34 cellular contexts compared by ENCODE assay signal in genomic region chr5:44260793-44261192, GRCh38.
"Had no signal": no experiment of that assay in that cellular context is flagged by ENCODE, and none has a peak within 500 bp of the region (broad histone marks: within the 10 kb centered on the region; RNA-seq: fewer than 3 reads in every experiment).

No MANE protein-coding gene starts in this region.

- H3K36me3 ChIP-seq: adrenal gland, brain microvascular endothelial cell, breast epithelium had no signal

- H3K9me3 ChIP-seq: adrenal gland, body of pancreas, breast epithelium had no signal

- H3K27me3 ChIP-seq: adrenal gland, body of pancreas, brain microvascular endothelial cell, breast epithelium had no signal

- H3K4me1 ChIP-seq: adrenal gland, body of pancreas, breast epithelium had no signal

- FAIRE-seq: astrocyte, TTC549 had no signal

- DNase-seq: activated B cell treated with CpG ODN at 0.5 μM for 24 hours; activated CD4-positive, alpha-beta memory T cell treated with anti-CD3 and anti-CD28 coated beads for 36 hours; activated CD4-positive, alpha-beta T cell treated with anti-CD3 and anti-CD28 coated beads for 4 hours; activated CD4-positive, alpha-beta T cell treated with anti-CD3 and anti-CD28 coated beads, Interleukin-2, amount 10 ng/mL, durations not matched to agents 24 days and 14 days; activated CD4-positive, alpha-beta T cell treated with anti-CD3 and anti-CD28 coated beads, Interleukin-2, amount 50 U/mL, for 1 hour; activated CD4-positive, alpha-beta T cell treated with anti-CD3 and anti-CD28 coated beads, Interleukin-2, amount 50 U/mL, for 4 hours; activated CD4-positive, CD25-positive, alpha-beta regulatory T cell treated with anti-CD3 and anti-CD28 coated beads, Interleukin-2, amount 50 U/mL, for 72 hours; activated CD8-positive, alpha-beta memory T cell treated with anti-CD3 and anti-CD28 coated beads, Interleukin-2, amount 50 U/mL, for 4 hours; activated CD8-positive, alpha-beta T cell treated with anti-CD3 and anti-CD28 coated beads for 36 hours; activated effector memory CD4-positive, alpha-beta T cell treated with anti-CD3 and anti-CD28 coated beads, Interleukin-2, amount 50 U/mL, for 16 hours; activated gamma-delta T cell treated with Interleukin-2 at 50 U/mL for 16 hours; activated naive CD4-positive, alpha-beta T cell; activated naive CD4-positive, alpha-beta T cell treated with anti-CD3 and anti-CD28 coated beads for 36 hours; activated naive CD4-positive, alpha-beta T cell treated with anti-CD3 and anti-CD28 coated beads, Interleukin-2, amount 50 U/mL, for 16 hours; activated naive CD8-positive, alpha-beta T cell treated with anti-CD3 and anti-CD28 coated beads for 36 hours; activated T-cell treated with anti-CD3 and anti-CD28 coated beads for 4 hours; activated T-cell treated with anti-CD3 and anti-CD28 coated beads, Interleukin-2, amount 50 U/mL, for 1 hour; activated T-cell treated with anti-CD3 and anti-CD28 coated beads, Interleukin-2, amount 50 U/mL, for 4 hours; activated T-cell treated with anti-CD3 and anti-CD28 coated beads, Interleukin-2, amount 50 U/mL, for 72 hours; adrenal gland; amniotic stem cell; aorta; body of pancreas; brain microvascular endothelial cell; central memory CD4-positive, alpha-beta T cell; T-helper 1 cell; T-helper 2 cell; T-helper 9 cell had no signal

- H3K27ac ChIP-seq: adrenal gland, body of pancreas, brain microvascular endothelial cell, breast epithelium, VCaP had no signal

- H3K4me3 ChIP-seq: adrenal gland, body of pancreas, breast epithelium had no signal

- ATAC-seq: activated CD8-positive, alpha-beta T cell treated with anti-CD3 and anti-CD28 coated beads for 36 hours; activated naive CD4-positive, alpha-beta T cell treated with anti-CD3 and anti-CD28 coated beads, Interleukin-2, amount 50 U/mL, for 72 hours; activated T-cell treated with anti-CD3 and anti-CD28 coated beads, Interleukin-2, amount 50 U/mL, for 4 hours; activated T-cell treated with anti-CD3 and anti-CD28 coated beads, Interleukin-2, amount 50 U/mL, for 72 hours; activated T-helper 17 cell treated with anti-CD3 and anti-CD28 coated beads, Interleukin-2, amount 50 U/mL, for 72 hours; body of pancreas had no signal
